Comparison of ENCODE assay signal across 8 cellular contexts in the genomic region with DNA sequence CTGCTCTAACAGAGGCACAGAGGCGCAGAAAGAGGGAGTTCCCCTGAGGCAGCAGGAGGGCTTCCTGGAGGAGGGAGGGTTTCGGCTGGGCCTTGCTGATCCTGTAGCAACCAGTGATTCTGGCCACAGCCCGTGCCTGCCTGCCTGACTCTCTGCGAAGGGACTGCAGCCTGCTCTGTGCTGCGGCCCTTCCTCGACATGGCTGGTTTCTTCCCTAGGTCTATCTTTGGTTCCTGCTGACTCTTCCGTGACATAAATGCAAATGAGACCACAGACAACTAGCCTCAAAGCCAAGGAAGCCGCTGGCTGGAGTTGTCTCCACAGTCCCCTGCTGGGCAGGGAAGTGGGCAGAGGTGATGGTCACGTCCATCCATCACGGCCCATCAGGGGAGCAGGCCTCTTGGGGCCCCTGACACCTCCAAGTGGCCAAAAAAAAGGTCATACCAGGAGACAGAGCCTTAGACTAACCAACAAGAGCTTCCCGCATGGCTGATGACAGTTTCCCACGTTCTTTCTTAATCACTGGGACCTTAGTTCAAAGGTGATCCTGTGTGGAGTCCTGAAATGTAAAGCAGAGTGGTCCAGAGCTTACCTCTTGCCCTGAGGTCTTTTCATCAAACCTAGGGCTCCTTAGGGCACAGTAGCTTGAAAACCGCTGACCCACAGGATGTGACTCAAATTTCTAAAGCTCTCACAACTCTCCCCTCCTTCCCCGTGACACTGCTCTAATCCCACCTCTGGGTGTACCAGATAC. TPM values are rescaled to one million over a fixed set of nuclear protein-coding genes. Genes with fewer than 3 reads are reported as not detected.
DNase-seq lines count a peak whose midpoint lies in the region; ATAC-seq and TF ChIP-seq lines count a peak whose summit lies in the region.

No MANE protein-coding gene starts in this region.

- H3K27ac Mint-ChIP-seq in activated B cell treated with CpG ODN at 0.5 μM for 24 hours: peak overlapping the region; percentile 82

- peaks cover 38% of the 10 kb centered on the region for H3K4me1 Mint-ChIP-seq in activated B cell treated with CpG ODN at 0.5 μM for 24 hours

- CTCF ChIA-PET in activated B cell treated with CpG ODN at 0.5 μM for 24 hours (lab: Charles Lee): interaction anchor here (1.4 to 1.8 kb wide), 4 partner anchors 47 to 151 kb away, joined by 4 to 6 read pairs (median 4); partner anchors contain the start of genes HS1BP3 and RHOB

- no peak for TF ChIP-seq POLR2A in thyroid gland (IDR thresholded peaks at IDR 0.05)

- H3K27me3 ChIP-seq in hepatocyte (no peaks in the 10 kb centered on the region), thyroid gland (no peaks in the 10 kb centered on the region)

- no peak overlapping the region for H2AFZ ChIP-seq in hepatocyte

- H3K9me3 ChIP-seq in hepatocyte (ENCODE audit: low read depth): no peaks in the 10 kb centered on the region
- no peaks in the 10 kb centered on the region for H3K9me3 ChIP-seq in thyroid gland

- H3K36me3 ChIP-seq in hepatocyte (replicated peaks; ENCODE audit: insufficient read depth, low read depth) (no peaks in the 10 kb centered on the region), thyroid gland (no peaks in the 10 kb centered on the region)

- H3K4me2 ChIP-seq in hepatocyte: no peak overlapping the region

- ATAC-seq in GM19455 (IDR thresholded peaks at IDR 0.05; ENCODE audit: unreplicated experiment) (peak; percentile 84), HG03439 (IDR thresholded peaks at IDR 0.05; ENCODE audit: unreplicated experiment) (peak; percentile 87), activated B cell treated with CpG ODN at 0.5 μM for 24 hours (ENCODE audit: low read depth) (peak; percentile 83)

- POLR2A ChIA-PET in activated B cell treated with CpG ODN at 0.5 μM for 24 hours (lab: Charles Lee): interaction anchor here (0.6 to 1.7 kb wide), 3 partner anchors 80 to 149 kb away, joined by 4 to 14 read pairs (median 7); partner anchors contain the start of gene RHOB

- no peaks in the 10 kb centered on the region for H3K79me2 ChIP-seq in hepatocyte

- no peaks in the 10 kb centered on the region for H3K36me3 Mint-ChIP-seq in activated B cell treated with CpG ODN at 0.5 μM for 24 hours (ENCODE audit: low read depth)

- TF ChIP-seq CTCF in activated B cell treated with CpG ODN at 0.5 μM for 24 hours (IDR thresholded peaks at IDR 0.05): no peak
- no peak for TF ChIP-seq CTCF in hepatocyte (IDR thresholded peaks at IDR 0.05; ENCODE audit: poor library complexity)
- TF ChIP-seq CTCF in thyroid gland (IDR thresholded peaks at IDR 0.05): no peak

- intact Hi-C loops in activated B cell treated with CpG ODN at 0.5 μM for 24 hours (cut with micrococcal nuclease) (loop anchor here (1.0 to 5.0 kb wide), 7 partner anchors 19 to 1248 kb away; partner anchors contain the start of genes HS1BP3, PUM2 and RHOB), thyroid gland (cut with DNase I) (no loop called here)

- H3K4me3 ChIP-seq in hepatocyte (no peak overlapping the region), thyroid gland (replicated peaks in 1 of 3) (no peak overlapping the region)

- no peaks in the 10 kb centered on the region for H3K9me3 Mint-ChIP-seq in activated B cell treated with CpG ODN at 0.5 μM for 24 hours

- peaks cover 21% of the 10 kb centered on the region for H3K27me3 Mint-ChIP-seq in activated B cell treated with CpG ODN at 0.5 μM for 24 hours

- no peaks in the 10 kb centered on the region for H4K20me1 ChIP-seq in hepatocyte (ENCODE audit: insufficient read depth, poor library complexity, severe bottlenecking)

- peak overlapping the region; percentile 72 for H3K4me3 Mint-ChIP-seq in activated B cell treated with CpG ODN at 0.5 μM for 24 hours

- 72% methylated on average over 14 of the region's 14 CpGs for WGBS in hepatocyte (ENCODE audit: low lambda C conversion rate, missing lambda C conversion rate)
- WGBS in thyroid gland, 2 donors: 78 to 82% methylated on average over 10 to 12 of the region's 14 CpGs

- no peaks in the 10 kb centered on the region for H3K9me2 ChIP-seq in hepatocyte (replicated peaks; ENCODE audit: insufficient read depth)

- H3K27ac ChIP-seq in hepatocyte (peak overlapping the region; percentile 88), thyroid gland (peak overlapping the region in 2 of 3 donors; percentile 61 to 75)

- DNase-seq in Daoy (ENCODE audit: low read depth) (peak; percentile 89), activated B cell treated with CpG ODN at 0.5 μM for 24 hours (peak; percentile 45), hepatocyte (ENCODE audit: low spot score) (no peak), thyroid gland (peak; percentile 1 to 4), NCI-H1694 (lab: John Stamatoyannopoulos, UW) (no peak), HPDE6-E6E7 (ENCODE audit: extremely low spot score) (no peak)

- H3K4me1 ChIP-seq in hepatocyte (ENCODE audit: insufficient read depth) (peaks cover 71% of the 10 kb centered on the region), thyroid gland (peaks cover 11 to 74% of the 10 kb centered on the region in 2 donors)

RNA-seq across cellular contexts. Expression of gene HS1BP3, which starts 55.3 kb away (rescaled TPM):
- 6.9 and 8.0 TPM in 2 replicates for total RNA-seq in Daoy (2014; rRNA removed; shearing (Covaris generic))
- total RNA-seq in activated B cell treated with CpG ODN at 0.5 μM for 24 hours (13.0 and 13.1 TPM in 2 replicates), hepatocyte (25.8 and 26.8 TPM in 2 replicates), thyroid gland (10 to 100 TPM; 30.8 to 42.7 (median 41.7) TPM)
- polyA plus RNA-seq in hepatocyte: 26.3 and 29.6 TPM in 2 replicates

Comparison
In these comparisons a context has a peak if more than half of its experiments do, and no peak if none do; other contexts are left out.
1. DNase-seq: peak in Daoy (single experiment), activated B cell treated with CpG ODN at 0.5 μM for 24 hours (single experiment) and thyroid gland (2 of 2); none in hepatocyte (single experiment), NCI-H1694 (single experiment) and HPDE6-E6E7 (single experiment).
2. Peak in every context shown above with its lines, with median percentiles within 50 percentile points of each other: ATAC-seq.